8 cellular contexts compared by ENCODE assay signal in genomic region chr14:68951051-68951797, GRCh38. TPM values are rescaled to one million over a fixed set of nuclear protein-coding genes. Genes with fewer than 3 reads are reported as not detected.
DNase-seq lines count a peak whose midpoint lies in the region; ATAC-seq and TF ChIP-seq lines count a peak whose summit lies in the region.

No MANE protein-coding gene starts in this region.

- no peak for TF ChIP-seq CTCF in PC-3 (conservative IDR thresholded peaks at IDR 0.05; ENCODE audit: low read depth, low read length)
- TF ChIP-seq CTCF in nephron progenitor cell (IDR thresholded peaks at IDR 0.05) = no peak

- intact Hi-C loops in PC-3 (cut with micrococcal nuclease) = loop anchor here (1.0 kb wide), 2 partner anchors 26 to 128 kb away; no protein-coding TSS in a partner anchor

- no peak overlapping the region for H2AFZ ChIP-seq in PC-3 (ENCODE audit: low read length)

- H3K79me2 ChIP-seq in PC-3 (ENCODE audit: low read length) = peaks cover 97% of the 10 kb centered on the region

- H3F3A ChIP-seq in PC-3 (ENCODE audit: low read length, unreplicated experiment) = peaks cover 7% of the 10 kb centered on the region

- peak overlapping the region; percentile 83 for H3K27ac Mint-ChIP-seq in nephron progenitor cell

- H3K9ac ChIP-seq in PC-3 (ENCODE audit: low read length) = peak overlapping the region; percentile 61

- peak; percentile 91 for ATAC-seq in PC-3
- ATAC-seq in HG03439 (IDR thresholded peaks at IDR 0.05; ENCODE audit: unreplicated experiment) = no peak
- ATAC-seq in HG03175 (IDR thresholded peaks at IDR 0.05; ENCODE audit: unreplicated experiment) = no peak

- peaks cover 18% of the 10 kb centered on the region; the same call in 1 of the 2 replicates for H3K36me3 ChIP-seq in PC-3 (ENCODE audit: low read depth, low read length)

- no peaks in the 10 kb centered on the region for H3K9me2 ChIP-seq in PC-3 (replicated peaks; ENCODE audit: low read length)

- TSS peak; percentile 99 for BruUV-seq in PC-3 (replicated peaks; lab: Mats Ljungman, UMichigan)

- DNase-seq in CD1c-positive myeloid dendritic cell (ENCODE audit: extremely low spot score) = peak; percentile 95
- peak; percentile 100 for DNase-seq in PC-3
- peak; percentile 92 for DNase-seq in epithelial cell of prostate (ENCODE audit: low read depth, low spot score)
- no peak for DNase-seq in nephron progenitor cell
- DNase-seq in NCI-H1105 (lab: John Stamatoyannopoulos, UW) = no peak
- no peak for DNase-seq in NCI-H1417 treated with DMSO at 0.1 percent for 48 hours (lab: John Stamatoyannopoulos, UW)

- H3K4me3 Mint-ChIP-seq in nephron progenitor cell = no peak overlapping the region

- H3K27ac ChIP-seq in PC-3 (ENCODE audit: low read length) (peak overlapping the region; percentile 84), epithelial cell of prostate (peak overlapping the region; percentile 99)

- H3K4me3 ChIP-seq in PC-3 (ENCODE audit: low read length) = peak overlapping the region; percentile 42

- peaks cover 83% of the 10 kb centered on the region for H4K20me1 ChIP-seq in PC-3 (ENCODE audit: low read length)

- peaks cover 6% of the 10 kb centered on the region for H3K27me3 Mint-ChIP-seq in nephron progenitor cell (ENCODE audit: low read depth, poor library complexity)

- H3K9me3 Mint-ChIP-seq in nephron progenitor cell = no peaks in the 10 kb centered on the region

- H3K4me1 Mint-ChIP-seq in nephron progenitor cell = peaks cover 83% of the 10 kb centered on the region

- H3K27me3 ChIP-seq in PC-3 (ENCODE audit: low read length) = no peaks in the 10 kb centered on the region

- H3K9me3 ChIP-seq in PC-3 (ENCODE audit: low read length) = no peaks in the 10 kb centered on the region

- CTCF ChIA-PET in PC-3 (lab: Charles Lee) = interaction anchor here (0.6 to 1.0 kb wide), 3 partner anchors 40 to 292 kb away, joined by 3 to 4 read pairs (median 3); no protein-coding TSS in a partner anchor

- POLR2A ChIA-PET in PC-3 (lab: Charles Lee; ENCODE audit: unreplicated experiment) = interaction anchor here (0.7 to 1.1 kb wide), 2 partner anchors 26 to 67 kb away, joined by 3 to 5 read pairs; no protein-coding TSS in a partner anchor

- peaks cover 45% of the 10 kb centered on the region for H3K4me1 ChIP-seq in PC-3 (ENCODE audit: insufficient read depth, low read length)

- peak overlapping the region; percentile 70 for H3K4me2 ChIP-seq in PC-3 (ENCODE audit: low read length)

- no peaks in the 10 kb centered on the region for H3K36me3 Mint-ChIP-seq in nephron progenitor cell (ENCODE audit: low read depth)

RNA-seq across cellular contexts. Expression of gene ACTN1, which starts 27.9 kb away (rescaled TPM):
- 303 and 400 TPM in 2 replicates for total RNA-seq in PC-3 (2014; rRNA removed)

Comparison
In these comparisons a context has a peak if more than half of its experiments do, and no peak if none do; other contexts are left out.
1. DNase-seq: peak in CD1c-positive myeloid dendritic cell (single experiment), PC-3 (single experiment) and epithelial cell of prostate (single experiment); none in nephron progenitor cell (single experiment), NCI-H1105 (single experiment) and NCI-H1417 treated with DMSO at 0.1 percent for 48 hours (single experiment).